ENCODE assay signal across 1 cellular context in the genomic region with DNA sequence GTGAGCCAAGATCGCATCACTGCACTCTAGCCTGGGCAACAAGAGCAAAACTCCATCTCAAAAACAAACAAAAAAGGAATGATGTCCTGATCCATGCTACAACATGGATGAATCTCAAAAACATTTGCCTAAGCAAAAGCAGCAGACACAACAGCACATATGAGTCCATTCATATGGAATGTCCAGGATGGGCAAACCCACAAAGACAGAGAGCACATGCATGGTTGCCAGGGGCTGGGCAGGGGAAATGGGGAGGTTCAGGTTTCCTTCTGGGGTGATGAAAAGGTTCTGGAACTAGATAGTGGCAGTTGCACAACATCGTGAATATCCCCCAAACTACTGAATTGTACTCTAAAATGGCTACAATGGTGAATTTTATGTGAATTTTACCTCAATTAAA.
TF ChIP-seq lines count a peak whose summit lies in the region.

No MANE protein-coding gene starts in this region.

TF ChIP-seq in IMR-90, 13 proteins besides CTCF, POLR2A, EP300 and RAD21:
- TF ChIP-seq CEBPB (IDR thresholded peaks at IDR 0.05; ENCODE audit: low read depth, low read length) (peak; percentile 44; the same call in 1 of the 2 replicates), CHD1 (IDR thresholded peaks at IDR 0.05; ENCODE audit: low read depth, low read length) (no peak), MXI1 (IDR thresholded peaks at IDR 0.05; ENCODE audit: borderline replicate concordance, low read depth, low read length) (no peak), RFX5 (IDR thresholded peaks at IDR 0.05; ENCODE audit: low read depth, low read length) (no peak)
- TF ChIP-seq, protein P1, sequence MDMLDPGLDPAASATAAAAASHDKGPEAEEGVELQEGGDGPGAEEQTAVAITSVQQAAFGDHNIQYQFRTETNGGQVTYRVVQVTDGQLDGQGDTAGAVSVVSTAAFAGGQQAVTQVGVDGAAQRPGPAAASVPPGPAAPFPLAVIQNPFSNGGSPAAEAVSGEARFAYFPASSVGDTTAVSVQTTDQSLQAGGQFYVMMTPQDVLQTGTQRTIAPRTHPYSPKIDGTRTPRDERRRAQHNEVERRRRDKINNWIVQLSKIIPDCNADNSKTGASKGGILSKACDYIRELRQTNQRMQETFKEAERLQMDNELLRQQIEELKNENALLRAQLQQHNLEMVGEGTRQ (IDR thresholded peaks at IDR 0.05; ENCODE audit: low read depth, low read length): no peak
- TF ChIP-seq, protein P2, sequence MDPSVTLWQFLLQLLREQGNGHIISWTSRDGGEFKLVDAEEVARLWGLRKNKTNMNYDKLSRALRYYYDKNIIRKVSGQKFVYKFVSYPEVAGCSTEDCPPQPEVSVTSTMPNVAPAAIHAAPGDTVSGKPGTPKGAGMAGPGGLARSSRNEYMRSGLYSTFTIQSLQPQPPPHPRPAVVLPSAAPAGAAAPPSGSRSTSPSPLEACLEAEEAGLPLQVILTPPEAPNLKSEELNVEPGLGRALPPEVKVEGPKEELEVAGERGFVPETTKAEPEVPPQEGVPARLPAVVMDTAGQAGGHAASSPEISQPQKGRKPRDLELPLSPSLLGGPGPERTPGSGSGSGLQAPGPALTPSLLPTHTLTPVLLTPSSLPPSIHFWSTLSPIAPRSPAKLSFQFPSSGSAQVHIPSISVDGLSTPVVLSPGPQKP (IDR thresholded peaks at IDR 0.05; ENCODE audit: borderline replicate concordance, low read depth, low read length): no peak
